9 cellular contexts compared by ENCODE assay signal in the genomic region with DNA sequence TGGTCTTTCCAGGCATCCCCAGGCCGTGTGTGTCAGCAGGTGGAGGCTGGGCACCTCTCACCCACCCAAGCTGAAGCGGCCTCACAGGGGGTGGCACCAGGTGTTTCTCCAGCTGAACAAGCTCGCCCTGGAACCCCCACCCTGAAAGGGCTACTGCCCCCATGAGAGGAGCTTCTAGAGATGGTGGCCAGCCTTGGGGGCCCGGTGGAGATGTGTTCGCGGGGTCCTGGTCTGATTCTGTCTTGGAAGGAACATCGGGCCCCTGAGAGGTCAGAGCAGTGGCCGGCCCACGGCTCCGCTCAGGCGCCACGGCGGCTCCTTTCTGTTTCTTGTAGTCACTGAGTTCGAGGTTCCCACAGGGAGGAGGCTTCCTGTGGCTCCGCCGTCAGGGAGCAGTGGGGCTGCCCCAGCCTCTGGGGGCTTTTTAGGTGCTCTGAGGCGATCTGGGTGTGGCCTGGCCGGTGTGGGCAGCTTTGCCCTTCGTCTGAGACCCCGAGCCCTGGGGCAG. TPM values are rescaled to one million over a fixed set of nuclear protein-coding genes. Genes with fewer than 3 reads are reported as not detected.
DNase-seq lines count a peak whose midpoint lies in the region; ATAC-seq and TF ChIP-seq lines count a peak whose summit lies in the region.
"Had no signal": no experiment of that assay in that cellular context is flagged by ENCODE, and none has a peak within 500 bp of the region (broad histone marks: within the 10 kb centered on the region; RNA-seq: fewer than 3 reads in every experiment).

No MANE protein-coding gene starts in this region.

- intact Hi-C loops in IMR-90 (cut with micrococcal nuclease): loop anchor here (5.0 kb wide), 1 partner anchor 43 kb away; no protein-coding TSS in a partner anchor
- intact Hi-C loops in ascending aorta (cut with DNase I): loop anchor here (5.0 kb wide), 1 partner anchor 43 kb away; no protein-coding TSS in a partner anchor
- intact Hi-C loops in head of caudate nucleus (cut with DNase I): no loop called here

- no peak overlapping the region for H4K5ac ChIP-seq in IMR-90 (ENCODE audit: low read depth, low read length)

- no peak for DNase-seq in IMR-90
- no peak for DNase-seq in ascending aorta (ENCODE audit: low spot score in 2 of 2)
- peak; percentile 19 for DNase-seq in mesenchymal stem cell
- DNase-seq in head of caudate nucleus: no peak
- no peak for DNase-seq in activated CD8-positive, alpha-beta memory T cell treated with anti-CD3 and anti-CD28 coated beads for 24 hours
- DNase-seq: adrenal gland had no signal

- H3K14ac ChIP-seq in IMR-90 (replicated peaks; ENCODE audit: low read depth, low read length) (no peak overlapping the region), mesenchymal stem cell (ENCODE audit: low read length in 2 of 2) (no peak overlapping the region)

- in situ Hi-C loops in IMR-90 (cut with MboI; ENCODE audit: low sequenced_read_pairs): no loop called here

- CTCF ChIA-PET in IMR-90 (lab: Yijun Ruan, JAX): no interaction called here

- no peak overlapping the region for H2BK120ac ChIP-seq in IMR-90 (ENCODE audit: low read depth, low read length)
- H2BK120ac ChIP-seq in mesenchymal stem cell (ENCODE audit: low read depth, low read length): no peak overlapping the region

- ATAC-seq in IMR-90 (ENCODE audit: low read depth): no peak
- ATAC-seq in GM18870 (IDR thresholded peaks at IDR 0.05; ENCODE audit: unreplicated experiment): no peak
- ATAC-seq: Panc1 had no signal

- H4K8ac ChIP-seq in IMR-90 (ENCODE audit: low read depth in 2 of 2, low read length in 2 of 2): no peak overlapping the region
- no peak overlapping the region for H4K8ac ChIP-seq in mesenchymal stem cell (ENCODE audit: low read length)

- POLR2A ChIA-PET in IMR-90 (lab: Charles Lee; ENCODE audit: unreplicated experiment): no interaction called here

- H3K4ac ChIP-seq in IMR-90 (ENCODE audit: low read depth, low read length) (no peak overlapping the region), mesenchymal stem cell (ENCODE audit: low read depth in 1 of 2, low read length in 2 of 2) (no peak overlapping the region)

- peak overlapping the region; percentile 45; the same call in 1 of the 2 replicates for H2AK5ac ChIP-seq in IMR-90 (ENCODE audit: low read depth, low read length)
- H2AK5ac ChIP-seq in mesenchymal stem cell (ENCODE audit: low read length, severe bottlenecking): no peak overlapping the region

- no peak for TF ChIP-seq POLR2A in IMR-90 (IDR thresholded peaks at IDR 0.05; ENCODE audit: low read depth, low read length)

- H3K4me2 ChIP-seq in IMR-90 (ENCODE audit: low read depth, low read length) (no peak overlapping the region), mesenchymal stem cell (ENCODE audit: low read length, poor library complexity, severe bottlenecking) (no peak overlapping the region)

- no peak overlapping the region for H3K18ac ChIP-seq in IMR-90 (ENCODE audit: low read depth, low read length)
- H3K18ac ChIP-seq in mesenchymal stem cell (ENCODE audit: low read depth in 1 of 2, low read length in 2 of 2): peak overlapping the region in 1 of 2 experiments; percentile 11

- peaks cover 87% of the 10 kb centered on the region for H4K20me1 ChIP-seq in IMR-90 (ENCODE audit: insufficient read depth, low read length)

- H3K9me3 ChIP-seq in IMR-90 (ENCODE audit: control insufficient read depth, insufficient read depth, low read length) (no peaks in the 10 kb centered on the region), ascending aorta (no peaks in the 10 kb centered on the region), mesenchymal stem cell (ENCODE audit: control insufficient read depth, low read length) (peaks cover 6% of the 10 kb centered on the region), subcutaneous abdominal adipose tissue (ENCODE audit: control insufficient read depth in 5 of 5, low read length in 5 of 5) (no peaks in the 10 kb centered on the region)
- H3K9me3 ChIP-seq: adrenal gland had no signal

- H3K23ac ChIP-seq in IMR-90 (ENCODE audit: low read depth, low read length): no peak overlapping the region
- no peak overlapping the region for H3K23ac ChIP-seq in mesenchymal stem cell (ENCODE audit: low read length in 2 of 2)

- peak overlapping the region in 1 of 2 experiments; percentile 15 for H2BK12ac ChIP-seq in mesenchymal stem cell (ENCODE audit: low read length in 2 of 2)

- no TSS peak for BruUV-seq in IMR-90 (replicated peaks; lab: Mats Ljungman, UMichigan)

- H3K4me1 ChIP-seq in IMR-90 (ENCODE audit: control insufficient read depth, insufficient read depth, low read length) (peaks cover 76% of the 10 kb centered on the region), ascending aorta (peaks cover 66 to 99% of the 10 kb centered on the region in 2 donors), mesenchymal stem cell (ENCODE audit: control insufficient read depth, insufficient read depth, low read depth, low read length) (peaks cover 87% of the 10 kb centered on the region), subcutaneous abdominal adipose tissue (ENCODE audit: control insufficient read depth in 5 of 5, insufficient read depth in 5 of 5, low read length in 5 of 5) (peaks cover 22 to 100% (median 97%) of the 10 kb centered on the region in 5 donors)

- no peak overlapping the region for H2BK20ac ChIP-seq in IMR-90 (ENCODE audit: low read depth, low read length)

- no peak overlapping the region for H3K56ac ChIP-seq in IMR-90 (ENCODE audit: extremely low read depth, insufficient read depth, low read length)

- dilution Hi-C loops in IMR-90 (cut with HindIII; ENCODE audit: low sequenced_read_pairs, unreplicated experiment): no loop called here

- H3K79me1 ChIP-seq in IMR-90 (ENCODE audit: low read depth in 1 of 2, low read length in 2 of 2): peaks cover 13 to 88% of the 10 kb centered on the region in 2 experiments
- peaks cover 4% of the 10 kb centered on the region for H3K79me1 ChIP-seq in mesenchymal stem cell (replicated peaks; ENCODE audit: low read length, poor library complexity, severe bottlenecking)

- 0 out of 2 replicates have a peak overlapping the region, but pooled peaks have one; percentile 4 for H3K27ac ChIP-seq in IMR-90 (ENCODE audit: insufficient read depth, low read length)
- peak overlapping the region; percentile 68 to 72 for H3K27ac ChIP-seq in ascending aorta
- no peak overlapping the region for H3K27ac ChIP-seq in mesenchymal stem cell (ENCODE audit: low read length, poor library complexity, severe bottlenecking)
- peak overlapping the region; percentile 73 for H3K27ac ChIP-seq in subcutaneous abdominal adipose tissue (ENCODE audit: low read depth, low read length)

- no peak for TF ChIP-seq RAD21 in IMR-90 (IDR thresholded peaks at IDR 0.05; ENCODE audit: low read length)

- H3K36me3 ChIP-seq in IMR-90 (ENCODE audit: control insufficient read depth, insufficient read depth, low read length): peaks cover 6% of the 10 kb centered on the region
- H3K36me3 ChIP-seq in ascending aorta: peaks cover 3 to 6% of the 10 kb centered on the region in 2 donors
- peaks cover 9 to 35% of the 10 kb centered on the region in 2 experiments for H3K36me3 ChIP-seq in mesenchymal stem cell (ENCODE audit: control insufficient read depth in 1 of 2, insufficient read depth in 2 of 2, low read depth in 1 of 2, low read length in 2 of 2)
- H3K36me3 ChIP-seq in subcutaneous abdominal adipose tissue (ENCODE audit: control insufficient read depth in 5 of 5, insufficient read depth in 5 of 5, low read length in 5 of 5): peaks cover 0 to 7% (median 5%) of the 10 kb centered on the region in 5 donors

- H3K4me3 ChIP-seq in IMR-90 (ENCODE audit: insufficient read depth, low read depth, low read length): no peak overlapping the region
- no peak overlapping the region for H3K4me3 ChIP-seq in ascending aorta
- H3K4me3 ChIP-seq in mesenchymal stem cell (ENCODE audit: insufficient read depth in 1 of 2, low read depth in 1 of 2, low read length in 2 of 2): no peak overlapping the region
- no peak overlapping the region for H3K4me3 ChIP-seq in subcutaneous abdominal adipose tissue (ENCODE audit: low read depth in 1 of 5, low read length in 5 of 5)
- H3K4me3 ChIP-seq: adrenal gland had no signal

- no peak overlapping the region for H4K91ac ChIP-seq in IMR-90 (ENCODE audit: insufficient read depth, low read depth, low read length)
- H4K91ac ChIP-seq in mesenchymal stem cell (ENCODE audit: low read length): no peak overlapping the region

- H2BK5ac ChIP-seq in IMR-90 (ENCODE audit: low read depth, low read length, poor library complexity, severe bottlenecking) (no peak overlapping the region), mesenchymal stem cell (ENCODE audit: low read depth, low read length, poor library complexity, severe bottlenecking) (no peak overlapping the region)

- H2BK15ac ChIP-seq in IMR-90 (ENCODE audit: low read depth, low read length) (no peak overlapping the region), mesenchymal stem cell (ENCODE audit: low read depth, poor library complexity, severe bottlenecking) (peak overlapping the region; percentile 87)

- peaks cover 49% of the 10 kb centered on the region for H3K9me1 ChIP-seq in IMR-90 (ENCODE audit: insufficient read depth, low read length)

- 76% methylated on average over 12 of the region's 20 CpGs; no CpG with 5 or more reads in 1 of the 2 experiments for WGBS in IMR-90 (ENCODE audit: extremely low coverage in 2 of 2, insufficient read length in 1 of 2), 2 experiments
- WGBS in mesenchymal stem cell: 86% methylated on average over 19 of the region's 20 CpGs

- peak overlapping the region; percentile 56 for H2AK9ac ChIP-seq in IMR-90 (replicated peaks; ENCODE audit: low read depth, low read length, poor library complexity)

- H2AFZ ChIP-seq in IMR-90 (replicated peaks; ENCODE audit: low read length, poor library complexity): no peak overlapping the region
- H2AFZ ChIP-seq in mesenchymal stem cell (ENCODE audit: low read depth, low read length): no peak overlapping the region

- H3K9ac ChIP-seq in IMR-90 (ENCODE audit: low read depth, low read length): no peak overlapping the region
- H3K9ac ChIP-seq in mesenchymal stem cell (ENCODE audit: low read length): no peak overlapping the region
- H3K9ac ChIP-seq in subcutaneous abdominal adipose tissue (ENCODE audit: low read length in 5 of 5): peak overlapping the region in 1 of 5 donors; percentile 66

- H3K27me3 ChIP-seq in IMR-90 (ENCODE audit: control insufficient read depth, insufficient read depth, low read length): no peaks in the 10 kb centered on the region
- H3K27me3 ChIP-seq in ascending aorta: no peaks in the 10 kb centered on the region
- H3K27me3 ChIP-seq in mesenchymal stem cell (ENCODE audit: control insufficient read depth in 1 of 2, insufficient read depth in 1 of 2, low read length in 2 of 2): no peaks in the 10 kb centered on the region
- no peaks in the 10 kb centered on the region for H3K27me3 ChIP-seq in subcutaneous abdominal adipose tissue (ENCODE audit: control insufficient read depth in 5 of 5, insufficient read depth in 4 of 5, low read length in 5 of 5)
- H3K27me3 ChIP-seq: adrenal gland had no signal

- TF ChIP-seq CTCF in IMR-90 (conservative IDR thresholded peaks at IDR 0.05; ENCODE audit: low read depth, low read length): no peak
- TF ChIP-seq CTCF in ascending aorta (IDR thresholded peaks at IDR 0.05): no peak

RNA-seq across cellular contexts. Expression of a gene that starts 46.9 kb away (rescaled TPM):
- total RNA-seq in IMR-90 (2012; rRNA removed) (2.3 and 3.9 TPM in 2 replicates), ascending aorta (139 TPM)
- 20.1 and 20.8 TPM in 2 replicates for polyA plus RNA-seq in IMR-90 (2012; rRNA removed)
- polyA plus RNA-seq in IMR-90 (2012; cell fraction: cytosol; rRNA removed): 13.7 and 20.7 TPM in 2 replicates
- polyA plus RNA-seq in IMR-90 (2012; cell fraction: nucleus; rRNA removed; ENCODE audit: low replicate concordance): 42.1 and 52.9 TPM in 2 replicates
- polyA plus RNA-seq in mesenchymal stem cell (2013, experiment 1 of 2): 43.3 TPM
- 44.2 TPM for polyA plus RNA-seq in mesenchymal stem cell (2013, experiment 2 of 2)

Comparison
In these comparisons a context has a peak if more than half of its experiments do, and no peak if none do; other contexts are left out.
1. RNA of a gene that starts 46.9 kb away (total RNA-seq): 139 TPM in ascending aorta (single experiment); 2.3 to 3.9 TPM in IMR-90; every median in the first group is over 10 times any median in the second.